Comparison of ENCODE assay signal across 37 cellular contexts in genomic region chr3:140453750-140454149, GRCh38.
"Had no signal": no experiment of that assay in that cellular context is flagged by ENCODE, and none has a peak within 500 bp of the region (broad histone marks: within the 10 kb centered on the region; RNA-seq: fewer than 3 reads in every experiment).

No MANE protein-coding gene starts in this region.

- FAIRE-seq: astrocyte, TTC549 had no signal

- H3K27me3 Mint-ChIP-seq: activated CD4-positive, alpha-beta memory T cell treated with anti-CD3 and anti-CD28 coated beads for 36 hours; activated CD4-positive, alpha-beta T cell treated with anti-CD3 and anti-CD28 coated beads, Interleukin-2, amount 10 ng/mL, durations not matched to agents 24 days and 14 days; activated CD8-positive, alpha-beta T cell treated with anti-CD3 and anti-CD28 coated beads for 36 hours; activated naive CD8-positive, alpha-beta T cell treated with anti-CD3 and anti-CD28 coated beads for 36 hours; activated T-helper 17 cell treated with anti-CD3 and anti-CD28 coated beads, Interleukin-2, amount 50 U/mL, for 72 hours had no signal

- H3K27me3 ChIP-seq: adrenal gland, body of pancreas, brain microvascular endothelial cell, breast epithelium had no signal

- H3K36me3 Mint-ChIP-seq: activated CD4-positive, alpha-beta memory T cell treated with anti-CD3 and anti-CD28 coated beads for 36 hours; activated naive CD4-positive, alpha-beta T cell treated with anti-CD3 and anti-CD28 coated beads, Interleukin-2, amount 50 U/mL, for 72 hours; activated naive CD8-positive, alpha-beta T cell treated with anti-CD3 and anti-CD28 coated beads for 36 hours had no signal

- H3K4me1 Mint-ChIP-seq: activated B cell treated with CpG ODN at 0.5 μM for 24 hours; activated CD4-positive, alpha-beta T cell treated with anti-CD3 and anti-CD28 coated beads, Interleukin-2, amount 10 ng/mL, durations not matched to agents 24 days and 14 days; activated naive CD8-positive, alpha-beta T cell treated with anti-CD3 and anti-CD28 coated beads for 36 hours; activated T-helper 17 cell treated with anti-CD3 and anti-CD28 coated beads, Interleukin-2, amount 50 U/mL, for 72 hours had no signal

- H3K27ac Mint-ChIP-seq: activated B cell treated with CpG ODN at 0.5 μM for 24 hours; activated CD4-positive, alpha-beta memory T cell treated with anti-CD3 and anti-CD28 coated beads for 36 hours; activated CD4-positive, alpha-beta T cell treated with anti-CD3 and anti-CD28 coated beads, Interleukin-2, amount 10 ng/mL, durations not matched to agents 24 days and 14 days; activated CD8-positive, alpha-beta T cell treated with anti-CD3 and anti-CD28 coated beads for 36 hours; activated naive CD4-positive, alpha-beta T cell treated with anti-CD3 and anti-CD28 coated beads for 36 hours; activated naive CD4-positive, alpha-beta T cell treated with anti-CD3 and anti-CD28 coated beads, Interleukin-2, amount 50 U/mL, for 72 hours; activated naive CD8-positive, alpha-beta T cell treated with anti-CD3 and anti-CD28 coated beads for 36 hours; activated T-cell treated with anti-CD3 and anti-CD28 coated beads, Interleukin-2, amount 50 U/mL, for 72 hours; activated T-helper 1 cell treated with anti-CD3 and anti-CD28 coated beads, Interleukin-12 subunit alpha, Interleukin-12 subunit beta, Interleukin-2, Interleukin-4 antibody, amounts not matched to agents 30 ng/mL and 10 ng/mL and 1 ng/mL, durations not matched to agents 14 hours and 24 hours and 36 hours; activated T-helper 17 cell treated with anti-CD3 and anti-CD28 coated beads, Interleukin-2, amount 50 U/mL, for 72 hours; T-helper 1 cell treated with Interleukin-12 subunit alpha and Interleukin-12 subunit beta and Interleukin-4 antibody, amounts not matched to agents 30 μg/mL and 1 μg/mL, for 36 hours; T-helper 2 cell treated with Interferon-gamma antibody and Interleukin-4, amounts not matched to agents 5 μg/mL and 100 μg/mL, for 36 hours had no signal

- H3K4me3 Mint-ChIP-seq: activated B cell treated with CpG ODN at 0.5 μM for 24 hours; activated CD4-positive, alpha-beta memory T cell treated with anti-CD3 and anti-CD28 coated beads for 36 hours; activated CD4-positive, alpha-beta T cell treated with anti-CD3 and anti-CD28 coated beads, Interleukin-2, amount 10 ng/mL, durations not matched to agents 24 days and 14 days; activated CD8-positive, alpha-beta T cell treated with anti-CD3 and anti-CD28 coated beads for 36 hours; activated naive CD4-positive, alpha-beta T cell treated with anti-CD3 and anti-CD28 coated beads for 36 hours; activated naive CD8-positive, alpha-beta T cell treated with anti-CD3 and anti-CD28 coated beads for 36 hours; activated T-cell treated with anti-CD3 and anti-CD28 coated beads, Interleukin-2, amount 50 U/mL, for 4 hours; activated T-cell treated with anti-CD3 and anti-CD28 coated beads, Interleukin-2, amount 50 U/mL, for 72 hours; activated T-helper 1 cell treated with anti-CD3 and anti-CD28 coated beads, Interleukin-12 subunit alpha, Interleukin-12 subunit beta, Interleukin-2, Interleukin-4 antibody, amounts not matched to agents 30 ng/mL and 10 ng/mL and 1 ng/mL, durations not matched to agents 14 hours and 24 hours and 36 hours; activated T-helper 17 cell treated with anti-CD3 and anti-CD28 coated beads, Interleukin-2, amount 50 U/mL, for 72 hours; T-helper 1 cell treated with Interleukin-12 subunit alpha and Interleukin-12 subunit beta and Interleukin-4 antibody, amounts not matched to agents 30 μg/mL and 1 μg/mL, for 36 hours; T-helper 2 cell treated with Interferon-gamma antibody and Interleukin-4, amounts not matched to agents 5 μg/mL and 100 μg/mL, for 36 hours had no signal

- H3K4me1 ChIP-seq: breast epithelium had no signal

- H3K27ac ChIP-seq: adrenal gland, body of pancreas, brain microvascular endothelial cell, breast epithelium, VCaP had no signal

- ATAC-seq: activated CD8-positive, alpha-beta T cell treated with anti-CD3 and anti-CD28 coated beads for 36 hours; activated naive CD4-positive, alpha-beta T cell treated with anti-CD3 and anti-CD28 coated beads, Interleukin-2, amount 50 U/mL, for 72 hours; activated T-cell treated with anti-CD3 and anti-CD28 coated beads, Interleukin-2, amount 50 U/mL, for 4 hours; activated T-cell treated with anti-CD3 and anti-CD28 coated beads, Interleukin-2, amount 50 U/mL, for 72 hours; activated T-helper 17 cell treated with anti-CD3 and anti-CD28 coated beads, Interleukin-2, amount 50 U/mL, for 72 hours; body of pancreas had no signal

- H3K36me3 ChIP-seq: adrenal gland, brain microvascular endothelial cell, breast epithelium had no signal

- H3K9me3 Mint-ChIP-seq: activated B cell treated with CpG ODN at 0.5 μM for 24 hours; activated CD4-positive, alpha-beta memory T cell treated with anti-CD3 and anti-CD28 coated beads for 36 hours; activated CD4-positive, alpha-beta T cell treated with anti-CD3 and anti-CD28 coated beads, Interleukin-2, amount 10 ng/mL, durations not matched to agents 24 days and 14 days; activated CD8-positive, alpha-beta T cell treated with anti-CD3 and anti-CD28 coated beads for 36 hours; activated naive CD4-positive, alpha-beta T cell treated with anti-CD3 and anti-CD28 coated beads for 36 hours; activated naive CD4-positive, alpha-beta T cell treated with anti-CD3 and anti-CD28 coated beads, Interleukin-2, amount 50 U/mL, for 72 hours; activated naive CD8-positive, alpha-beta T cell treated with anti-CD3 and anti-CD28 coated beads for 36 hours; activated T-cell treated with anti-CD3 and anti-CD28 coated beads, Interleukin-2, amount 50 U/mL, for 4 hours; activated T-cell treated with anti-CD3 and anti-CD28 coated beads, Interleukin-2, amount 50 U/mL, for 72 hours; activated T-helper 1 cell treated with anti-CD3 and anti-CD28 coated beads, Interleukin-12 subunit alpha, Interleukin-12 subunit beta, Interleukin-2, Interleukin-4 antibody, amounts not matched to agents 30 ng/mL and 10 ng/mL and 1 ng/mL, durations not matched to agents 14 hours and 24 hours and 36 hours; activated T-helper 17 cell treated with anti-CD3 and anti-CD28 coated beads, Interleukin-2, amount 50 U/mL, for 72 hours; T-helper 1 cell treated with Interleukin-12 subunit alpha and Interleukin-12 subunit beta and Interleukin-4 antibody, amounts not matched to agents 30 μg/mL and 1 μg/mL, for 36 hours; T-helper 2 cell treated with Interferon-gamma antibody and Interleukin-4, amounts not matched to agents 5 μg/mL and 100 μg/mL, for 36 hours had no signal

- DNase-seq: activated B cell treated with CpG ODN at 0.5 μM for 24 hours; activated CD4-positive, alpha-beta memory T cell treated with anti-CD3 and anti-CD28 coated beads for 36 hours; activated CD4-positive, alpha-beta T cell treated with anti-CD3 and anti-CD28 coated beads for 4 hours; activated CD4-positive, alpha-beta T cell treated with anti-CD3 and anti-CD28 coated beads, Interleukin-2, amount 10 ng/mL, durations not matched to agents 24 days and 14 days; activated CD4-positive, alpha-beta T cell treated with anti-CD3 and anti-CD28 coated beads, Interleukin-2, amount 50 U/mL, for 1 hour; activated CD4-positive, alpha-beta T cell treated with anti-CD3 and anti-CD28 coated beads, Interleukin-2, amount 50 U/mL, for 4 hours; activated CD4-positive, CD25-positive, alpha-beta regulatory T cell treated with anti-CD3 and anti-CD28 coated beads, Interleukin-2, amount 50 U/mL, for 72 hours; activated CD8-positive, alpha-beta memory T cell treated with anti-CD3 and anti-CD28 coated beads, Interleukin-2, amount 50 U/mL, for 4 hours; activated CD8-positive, alpha-beta T cell treated with anti-CD3 and anti-CD28 coated beads for 36 hours; activated effector memory CD4-positive, alpha-beta T cell treated with anti-CD3 and anti-CD28 coated beads, Interleukin-2, amount 50 U/mL, for 16 hours; activated gamma-delta T cell treated with Interleukin-2 at 50 U/mL for 16 hours; activated naive CD4-positive, alpha-beta T cell; activated naive CD4-positive, alpha-beta T cell treated with anti-CD3 and anti-CD28 coated beads for 36 hours; activated naive CD4-positive, alpha-beta T cell treated with anti-CD3 and anti-CD28 coated beads, Interleukin-2, amount 50 U/mL, for 16 hours; activated naive CD8-positive, alpha-beta T cell treated with anti-CD3 and anti-CD28 coated beads for 36 hours; activated T-cell treated with anti-CD3 and anti-CD28 coated beads for 4 hours; activated T-cell treated with anti-CD3 and anti-CD28 coated beads, Interleukin-2, amount 50 U/mL, for 1 hour; activated T-cell treated with anti-CD3 and anti-CD28 coated beads, Interleukin-2, amount 50 U/mL, for 4 hours; activated T-cell treated with anti-CD3 and anti-CD28 coated beads, Interleukin-2, amount 50 U/mL, for 72 hours; adrenal gland; amniotic stem cell; aorta; body of pancreas; brain microvascular endothelial cell; central memory CD4-positive, alpha-beta T cell; SW 1271; T-helper 1 cell; T-helper 9 cell had no signal

- H3K9me3 ChIP-seq: adrenal gland, body of pancreas, breast epithelium had no signal

- H3K4me3 ChIP-seq: adrenal gland, body of pancreas, breast epithelium had no signal
